ENCODE assay signal across 13 cellular contexts in genomic region chr6:3997144-3997770, GRCh38.
DNase-seq lines count a peak whose midpoint lies in the region; ATAC-seq, FAIRE-seq and TF ChIP-seq lines count a peak whose summit lies in the region.
"Had no signal": no experiment of that assay in that cellular context is flagged by ENCODE, and none has a peak within 500 bp of the region (broad histone marks: within the 10 kb centered on the region; RNA-seq: fewer than 3 reads in every experiment).

No MANE protein-coding gene starts in this region.

- H3K4me3 ChIP-seq in adipocyte (ENCODE audit: low read length) = peak overlapping the region; percentile 7
- H3K4me3 ChIP-seq: HAP-1 had no signal

- peak; percentile 13 for FAIRE-seq in GM12891 (lab: Jason Lieb, UNC)

- no peak for TF ChIP-seq POLR2A in GM12891 (IDR thresholded peaks at IDR 0.05; ENCODE audit: low read depth, low read length)

- H3K36me3 ChIP-seq in adipocyte (ENCODE audit: control insufficient read depth, insufficient read depth, low read length, severe bottlenecking) = no peaks in the 10 kb centered on the region
- H3K36me3 ChIP-seq: HAP-1 had no signal

- DNase-seq in GM12891 (ENCODE audit: insufficient read length, low spot score) (no peak), adipocyte (ENCODE audit: low read depth) (peak; percentile 90), fibroblast of the conjunctiva (ENCODE audit: low read depth) (peak; percentile 73), pons (ENCODE audit: low spot score) (peak; percentile 16), NCI-H1092 (lab: John Stamatoyannopoulos, UW) (no peak), GF-D8 (lab: John Stamatoyannopoulos, UW) (no peak)
- DNase-seq in activated CD4-positive, alpha-beta T cell treated with anti-CD3 and anti-CD28 coated beads for 4 hours = no peak
- DNase-seq: DMS79 treated with DMSO at 0.1 percent for 48 hours; NCI-H1092 treated with DMSO at 0.1 percent for 48 hours; stimulated activated naive CD8-positive, alpha-beta T cell treated with anti-CD3 and anti-CD28 coated beads, Interleukin-15, amount 100 ng/mL, for 72 hours had no signal

- H3K27me3 ChIP-seq in adipocyte (replicated peaks; ENCODE audit: control insufficient read depth, insufficient read depth, low read length) = no peaks in the 10 kb centered on the region

- peaks cover 14% of the 10 kb centered on the region for H3K4me1 ChIP-seq in adipocyte (ENCODE audit: control insufficient read depth, insufficient read depth, low read length)
- H3K4me1 ChIP-seq: HAP-1 had no signal

- no peak for ATAC-seq in GM21717 (IDR thresholded peaks at IDR 0.05; ENCODE audit: unreplicated experiment)
- ATAC-seq: Panc1; stimulated activated naive CD8-positive, alpha-beta T cell treated with anti-CD3 and anti-CD28 coated beads, Interleukin-15, amount 100 ng/mL, for 72 hours had no signal

- no peaks in the 10 kb centered on the region for H3K9me3 ChIP-seq in adipocyte (ENCODE audit: control insufficient read depth, low read length)
- H3K9me3 ChIP-seq: HAP-1 had no signal

- peak overlapping the region; percentile 5 for H3K9ac ChIP-seq in adipocyte (ENCODE audit: low read length)

TF ChIP-seq in GM12891, 5 proteins besides CTCF, POLR2A, EP300 and RAD21:
- TF ChIP-seq POU2F2 (IDR thresholded peaks at IDR 0.05; ENCODE audit: low read depth, low read length) = no peak
- no peak for TF ChIP-seq PAX5 (IDR thresholded peaks at IDR 0.05; ENCODE audit: insufficient read depth, low read length, severe bottlenecking)
- no peak for TF ChIP-seq SPI1 (IDR thresholded peaks at IDR 0.05; ENCODE audit: low read depth, low read length)
- no peak for TF ChIP-seq POLR2AphosphoS5 (IDR thresholded peaks at IDR 0.05; ENCODE audit: low read depth, low read length)
- TF ChIP-seq TAF1 (IDR thresholded peaks at IDR 0.05; ENCODE audit: low read depth, low read length) = no peak

Comparison
In these comparisons a context has a peak if more than half of its experiments do, and no peak if none do; other contexts are left out.
1. DNase-seq: peak in adipocyte (single experiment), fibroblast of the conjunctiva (single experiment) and pons (single experiment); none in GM12891 (single experiment), activated CD4-positive, alpha-beta T cell treated with anti-CD3 and anti-CD28 coated beads for 4 hours (0 of 2), NCI-H1092 (single experiment) and GF-D8 (single experiment).